8 cellular contexts compared by ENCODE assay signal in genomic region chr2:218896501-218897393, GRCh38. TPM values are rescaled to one million over a fixed set of nuclear protein-coding genes. Genes with fewer than 3 reads are reported as not detected.
DNase-seq lines count a peak whose midpoint lies in the region; ATAC-seq and TF ChIP-seq lines count a peak whose summit lies in the region.

No MANE protein-coding gene starts in this region.

- H3K27ac ChIP-seq in mesendoderm (ENCODE audit: low read depth, low read length), result no peak overlapping the region

- H3K79me1 ChIP-seq in mesendoderm (ENCODE audit: low read length), result no peaks in the 10 kb centered on the region

- peaks cover 48% of the 10 kb centered on the region for H3K4me1 Mint-ChIP-seq in activated naive CD4-positive, alpha-beta T cell treated with anti-CD3 and anti-CD28 coated beads, Interleukin-2, amount 10 ng/mL, durations not matched to agents 7 days and 5 days
- peaks cover 59% of the 10 kb centered on the region for H3K4me1 Mint-ChIP-seq in stimulated activated effector memory CD8-positive, alpha-beta T cell treated with anti-CD3 and anti-CD28 coated beads, Interleukin-12 subunit alpha, Interleukin-12 subunit beta, amount 100 ng/mL, for 72 hours

- H3K27me3 Mint-ChIP-seq in activated naive CD4-positive, alpha-beta T cell treated with anti-CD3 and anti-CD28 coated beads, Interleukin-2, amount 10 ng/mL, durations not matched to agents 7 days and 5 days, result peaks cover 93% of the 10 kb centered on the region

- WGBS in mesendoderm (ENCODE audit: extremely low coverage, insufficient coverage, low lambda C conversion rate), result no CpG with 5 or more reads among the region's 40 CpGs

- no peak overlapping the region for H2BK120ac ChIP-seq in mesendoderm (ENCODE audit: low read depth, low read length)

- H3K18ac ChIP-seq in mesendoderm (ENCODE audit: low read length), result no peak overlapping the region

- H3K9me3 Mint-ChIP-seq in activated naive CD4-positive, alpha-beta T cell treated with anti-CD3 and anti-CD28 coated beads, Interleukin-2, amount 10 ng/mL, durations not matched to agents 7 days and 5 days, result no peaks in the 10 kb centered on the region
- H3K9me3 Mint-ChIP-seq in stimulated activated effector memory CD8-positive, alpha-beta T cell treated with anti-CD3 and anti-CD28 coated beads, Interleukin-12 subunit alpha, Interleukin-12 subunit beta, amount 100 ng/mL, for 72 hours, result no peaks in the 10 kb centered on the region

- no peak overlapping the region for H4K8ac ChIP-seq in mesendoderm (ENCODE audit: low read depth, low read length)

- no peak overlapping the region for H3K23ac ChIP-seq in mesendoderm (ENCODE audit: low read length)

- peaks cover 65% of the 10 kb centered on the region for H3K27me3 ChIP-seq in mesendoderm (ENCODE audit: insufficient read depth, low read length, poor library complexity)

- H3K4me1 ChIP-seq in mesendoderm (ENCODE audit: control insufficient read depth, low read depth, low read length), result no peaks in the 10 kb centered on the region

- no peak overlapping the region for H2BK15ac ChIP-seq in mesendoderm (replicated peaks; ENCODE audit: low read depth)

- H3K4me2 ChIP-seq in mesendoderm (ENCODE audit: low read length), result no peak overlapping the region

- H3K36me3 ChIP-seq in mesendoderm (ENCODE audit: control insufficient read depth, insufficient read depth, low read length), result no peaks in the 10 kb centered on the region

- H3K9ac ChIP-seq in mesendoderm (ENCODE audit: low read length), result no peak overlapping the region

- H3K27ac Mint-ChIP-seq in activated naive CD4-positive, alpha-beta T cell treated with anti-CD3 and anti-CD28 coated beads, Interleukin-2, amount 10 ng/mL, durations not matched to agents 7 days and 5 days, result peak overlapping the region; percentile 47
- peak overlapping the region; percentile 86 for H3K27ac Mint-ChIP-seq in stimulated activated effector memory CD8-positive, alpha-beta T cell treated with anti-CD3 and anti-CD28 coated beads, Interleukin-12 subunit alpha, Interleukin-12 subunit beta, amount 100 ng/mL, for 72 hours

- ATAC-seq in GM19397 (IDR thresholded peaks at IDR 0.05; ENCODE audit: unreplicated experiment) (peak; percentile 50), HG03469 (IDR thresholded peaks at IDR 0.05; ENCODE audit: unreplicated experiment) (peak; percentile 27)
- peak; percentile 82 for ATAC-seq in stimulated activated effector memory CD8-positive, alpha-beta T cell treated with anti-CD3 and anti-CD28 coated beads, Interleukin-12 subunit alpha, Interleukin-12 subunit beta, amount 100 ng/mL, for 72 hours

- TF ChIP-seq POLR2A in Raji (IDR thresholded peaks at IDR 0.05; ENCODE audit: insufficient read depth, low read depth, low read length), result peak; percentile 33

- no peak overlapping the region for H3K56ac ChIP-seq in mesendoderm (ENCODE audit: low read length)

- peak; percentile 58 for DNase-seq in DMS 273 treated with DMSO at 0.1 percent for 48 hours (lab: John Stamatoyannopoulos, UW)
- DNase-seq in activated naive CD4-positive, alpha-beta T cell treated with anti-CD3 and anti-CD28 coated beads, Interleukin-2, amount 10 ng/mL, durations not matched to agents 7 days and 5 days, result peak; percentile 81
- DNase-seq in mesendoderm, result peak; percentile 64
- DNase-seq in stimulated activated effector memory CD8-positive, alpha-beta T cell treated with anti-CD3 and anti-CD28 coated beads, Interleukin-12 subunit alpha, Interleukin-12 subunit beta, amount 100 ng/mL, for 72 hours (ENCODE audit: low spot score in 2 of 2), result peak; percentile 78 to 95
- no peak for DNase-seq in RKO (ENCODE audit: low spot score)

- H3K4me3 ChIP-seq in mesendoderm (ENCODE audit: low read length), result no peak overlapping the region

- H2BK5ac ChIP-seq in mesendoderm (ENCODE audit: low read length), result no peak overlapping the region

- H3K79me2 ChIP-seq in mesendoderm (ENCODE audit: control insufficient read depth, insufficient read depth, low read length), result no peaks in the 10 kb centered on the region

- H4K5ac ChIP-seq in mesendoderm (ENCODE audit: low read length), result no peak overlapping the region

- H2AK5ac ChIP-seq in mesendoderm (ENCODE audit: low read length), result no peak overlapping the region

- CTCF ChIA-PET in activated naive CD4-positive, alpha-beta T cell treated with anti-CD3 and anti-CD28 coated beads, Interleukin-2, amount 10 ng/mL, durations not matched to agents 7 days and 5 days (lab: Charles Lee), result interaction anchor here (0.6 to 10.4 kb wide), 12 partner anchors 9 to 613 kb away, joined by 3 to 443 read pairs (median 13); partner anchors contain the start of gene WNT10A

- H3K4ac ChIP-seq in mesendoderm (ENCODE audit: low read depth, low read length), result no peak overlapping the region

- peak overlapping the region; percentile 17 for H3K4me3 Mint-ChIP-seq in activated naive CD4-positive, alpha-beta T cell treated with anti-CD3 and anti-CD28 coated beads, Interleukin-2, amount 10 ng/mL, durations not matched to agents 7 days and 5 days
- H3K4me3 Mint-ChIP-seq in stimulated activated effector memory CD8-positive, alpha-beta T cell treated with anti-CD3 and anti-CD28 coated beads, Interleukin-12 subunit alpha, Interleukin-12 subunit beta, amount 100 ng/mL, for 72 hours, result peak overlapping the region; percentile 62

- no peaks in the 10 kb centered on the region for H3K36me3 Mint-ChIP-seq in activated naive CD4-positive, alpha-beta T cell treated with anti-CD3 and anti-CD28 coated beads, Interleukin-2, amount 10 ng/mL, durations not matched to agents 7 days and 5 days
- peaks cover 56% of the 10 kb centered on the region for H3K36me3 Mint-ChIP-seq in stimulated activated effector memory CD8-positive, alpha-beta T cell treated with anti-CD3 and anti-CD28 coated beads, Interleukin-12 subunit alpha, Interleukin-12 subunit beta, amount 100 ng/mL, for 72 hours

RNA-seq across cellular contexts. Expression of gene WNT10A, which starts 16.1 kb away (rescaled TPM):
- polyA plus RNA-seq in mesendoderm (2013, experiment 1 of 2), result not detected
- not detected for polyA plus RNA-seq in mesendoderm (2013, experiment 2 of 2)

RNA-seq across cellular contexts. Expression of gene WNT6, which starts 37.1 kb away (rescaled TPM):
- polyA plus RNA-seq in mesendoderm (2013, experiment 1 of 2), result 0.03 TPM
- 0.03 TPM for polyA plus RNA-seq in mesendoderm (2013, experiment 2 of 2)

Comparison
In these comparisons a context has a peak if more than half of its experiments do, and no peak if none do; other contexts are left out.
1. ATAC-seq: peak in every context shown above with its lines; median percentile 82 in stimulated activated effector memory CD8-positive, alpha-beta T cell treated with anti-CD3 and anti-CD28 coated beads, Interleukin-12 subunit alpha, Interleukin-12 subunit beta, amount 100 ng/mL, for 72 hours; 50 in GM19397; 27 in HG03469.